In the genomic region with DNA sequence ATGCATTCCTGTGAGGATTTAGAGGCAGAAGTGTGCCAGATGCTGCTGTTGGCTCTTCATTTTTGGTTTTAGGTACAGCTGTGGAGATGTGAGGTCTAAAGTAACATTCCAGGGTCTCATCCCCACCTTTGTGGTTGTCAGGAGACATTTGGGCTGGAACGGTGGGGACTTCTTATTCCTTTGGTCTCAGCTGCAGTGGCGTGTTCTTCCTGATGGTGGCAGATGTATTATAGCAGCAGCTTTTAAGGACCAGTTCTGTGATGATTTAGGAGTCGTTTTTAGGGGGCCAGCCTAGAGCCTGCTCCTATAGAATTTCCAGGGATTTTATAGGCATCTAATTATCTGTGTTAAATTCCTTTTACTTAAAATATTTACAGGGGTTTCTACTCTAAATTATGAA, we compare ENCODE assay signal across 12 cellular contexts.
A peak's percentile ranks its signal among the peaks of the same experiment; 100 is the strongest.
DNase-seq lines count a peak whose midpoint lies in the region; ATAC-seq, FAIRE-seq and TF ChIP-seq lines count a peak whose summit lies in the region.
"Had no signal": no experiment of that assay in that cellular context is flagged by ENCODE, and none has a peak within 500 bp of the region (broad histone marks: within the 10 kb centered on the region; RNA-seq: fewer than 3 reads in every experiment).

No MANE protein-coding gene starts in this region.

- FAIRE-seq in H1 (lab: Jason Lieb, UNC) = peak; percentile 86
- FAIRE-seq: colon had no signal

- no peak for TF ChIP-seq POLR2A in H1 (IDR thresholded peaks at IDR 0.05; ENCODE audit: control extremely low read depth in 1 of 2, low read depth in 2 of 2, low read length in 2 of 2)

- no peak for DNase-seq in natural killer cell
- DNase-seq in natural killer cell treated with Interleukin-12 subunit alpha and Interleukin-12 subunit beta and Interleukin-15 and Interleukin-18, amount 100 ng/mL, for 72 hours (ENCODE audit: low spot score) = no peak
- DNase-seq in MV-4-11 (lab: John Stamatoyannopoulos, UW) = peak; percentile 8
- DNase-seq in H1 (ENCODE audit: low read depth in 1 of 2, low spot score in 2 of 2) = peak in 1 of 2 experiments; percentile 55
- no peak for DNase-seq in type B pancreatic cell (ENCODE audit: extremely low spot score, unreplicated experiment)
- no peak for DNase-seq in NCI-H1105 (lab: John Stamatoyannopoulos, UW)
- no peak for DNase-seq in activated CD4-positive, alpha-beta T cell treated with anti-CD3 and anti-CD28 coated beads, Interleukin-2, amount 50 U/mL, for 1 hour
- no peak for DNase-seq in cerebellar nuclear complex (lab: John Stamatoyannopoulos, UW)

- H3K79me2 ChIP-seq in H1 (ENCODE audit: control insufficient read depth in 1 of 2, insufficient read depth in 2 of 2, low read length in 2 of 2) = no peaks in the 10 kb centered on the region

- no peak overlapping the region for H3K27ac Mint-ChIP-seq in natural killer cell
- H3K27ac Mint-ChIP-seq in natural killer cell treated with Interleukin-12 subunit alpha and Interleukin-12 subunit beta and Interleukin-15 and Interleukin-18, amount 100 ng/mL, for 72 hours = peak overlapping the region in 1 of 2 donors; percentile 43
- H3K27ac Mint-ChIP-seq in type B pancreatic cell = no peak overlapping the region
- H3K27ac Mint-ChIP-seq: naive thymus-derived CD4-positive, alpha-beta T cell; stimulated activated naive CD8-positive, alpha-beta T cell treated with anti-CD3 and anti-CD28 coated beads, Interleukin-15, Interleukin-2, amounts not matched to agents 100 ng/mL and 50 ng/mL, for 24 hours; T-cell had no signal

- H2BK12ac ChIP-seq in H1 (ENCODE audit: low read depth, low read length) = no peak overlapping the region; the same call in 1 of the 2 replicates

- CTCF ChIA-PET in H1 (lab: Charles Lee; ENCODE audit: partially characterized antibody) = interaction anchor here (0.7 to 2.2 kb wide), 11 partner anchors 8 to 186 kb away, joined by 3 to 9 read pairs (median 3); no protein-coding TSS in a partner anchor

- H3K18ac ChIP-seq in H1 (ENCODE audit: extremely low read depth, low read length) = no peak overlapping the region

- H3K36me3 ChIP-seq in H1 (ENCODE audit: control insufficient read depth in 2 of 4, insufficient read depth in 4 of 4, low read length in 3 of 4) = no peaks in the 10 kb centered on the region

- no peaks in the 10 kb centered on the region; a peak in 1 of 7 replicates for H3K27me3 ChIP-seq in H1 (replicated peaks in 1 of 4; ENCODE audit: control insufficient read depth in 3 of 4, extremely low read depth in 1 of 4, insufficient read depth in 3 of 4, low read length in 3 of 4)

- H2BK15ac ChIP-seq in H1 (ENCODE audit: low read length) = no peak overlapping the region

- H4K20me1 ChIP-seq in H1 (replicated peaks in 1 of 2; ENCODE audit: control insufficient read depth in 1 of 2, insufficient read depth in 2 of 2, low read length in 2 of 2) = no peaks in the 10 kb centered on the region

- ATAC-seq in natural killer cell = peak in 1 of 3 donors; percentile 47
- no peak for ATAC-seq in natural killer cell treated with Interleukin-12 subunit alpha and Interleukin-12 subunit beta and Interleukin-15 and Interleukin-18, amount 100 ng/mL, for 72 hours
- ATAC-seq: naive thymus-derived CD4-positive, alpha-beta T cell had no signal

- no peak overlapping the region for H4K8ac ChIP-seq in H1 (ENCODE audit: extremely low read depth, insufficient read depth, low read length)

- H2BK120ac ChIP-seq in H1 (replicated peaks; ENCODE audit: low read depth, low read length) = no peak overlapping the region

- H2BK20ac ChIP-seq in H1 (ENCODE audit: low read length) = no peak overlapping the region

- H3K23me2 ChIP-seq in H1 (ENCODE audit: low read depth, low read length) = no peaks in the 10 kb centered on the region

- H4K5ac ChIP-seq in H1 (ENCODE audit: insufficient read length, low read depth, low read length) = no peak overlapping the region

- H3K4me3 ChIP-seq in H1 (ENCODE audit: extremely low read depth in 1 of 4, insufficient read depth in 2 of 4, low read depth in 3 of 4, low read length in 4 of 4) = no peak overlapping the region

- no peak overlapping the region for H3K14ac ChIP-seq in H1 (ENCODE audit: insufficient read length)

- no peak overlapping the region for H3K56ac ChIP-seq in H1 (replicated peaks; ENCODE audit: insufficient read length, low read depth, low read length)

- POLR2A ChIA-PET in H1 (lab: Charles Lee; ENCODE audit: partially characterized antibody) = no interaction called here

- H3K27me3 Mint-ChIP-seq in natural killer cell (ENCODE audit: low read depth in 2 of 2) (peaks cover 4 to 11% of the 10 kb centered on the region in 2 donors), type B pancreatic cell (no peaks in the 10 kb centered on the region)
- no peaks in the 10 kb centered on the region for H3K27me3 Mint-ChIP-seq in natural killer cell treated with Interleukin-12 subunit alpha and Interleukin-12 subunit beta and Interleukin-15 and Interleukin-18, amount 100 ng/mL, for 72 hours
- H3K27me3 Mint-ChIP-seq: naive thymus-derived CD4-positive, alpha-beta T cell; stimulated activated naive CD8-positive, alpha-beta T cell treated with anti-CD3 and anti-CD28 coated beads, Interleukin-15, Interleukin-2, amounts not matched to agents 100 ng/mL and 50 ng/mL, for 24 hours; T-cell had no signal

- H3K27ac ChIP-seq in H1 (ENCODE audit: low read depth, low read length) = no peak overlapping the region

- H3K9me3 ChIP-seq in H1 (ENCODE audit: insufficient read depth in 2 of 2, low read depth in 1 of 2, low read length in 1 of 2) = no peaks in the 10 kb centered on the region

- no peak overlapping the region for H3K4ac ChIP-seq in H1 (replicated peaks; ENCODE audit: insufficient read length, low read depth, low read length)

- H3K4me3 Mint-ChIP-seq in natural killer cell (no peak overlapping the region), type B pancreatic cell (no peak overlapping the region)
- no peak overlapping the region for H3K4me3 Mint-ChIP-seq in natural killer cell treated with Interleukin-12 subunit alpha and Interleukin-12 subunit beta and Interleukin-15 and Interleukin-18, amount 100 ng/mL, for 72 hours
- H3K4me3 Mint-ChIP-seq: naive thymus-derived CD4-positive, alpha-beta T cell; stimulated activated naive CD8-positive, alpha-beta T cell treated with anti-CD3 and anti-CD28 coated beads, Interleukin-15, Interleukin-2, amounts not matched to agents 100 ng/mL and 50 ng/mL, for 24 hours; T-cell had no signal

- WGBS in H1 (ENCODE audit: extremely low coverage in 1 of 2, insufficient coverage in 1 of 2, insufficient read length in 1 of 2, insufficient replicate concordance in 2 of 2, low coverage in 1 of 2, low lambda C conversion rate in 2 of 2, missing lambda C conversion rate in 1 of 2), 2 experiments = 56% methylated on average over 3 of the region's 3 CpGs; no CpG with 5 or more reads in 1 of the 2 experiments

- no peak overlapping the region for H4K91ac ChIP-seq in H1 (replicated peaks; ENCODE audit: insufficient read length, low read length)

- H3K9ac ChIP-seq in H1 (replicated peaks in 1 of 4; ENCODE audit: extremely low read depth in 1 of 4, low read depth in 3 of 4, low read length in 3 of 4) = no peak overlapping the region

- H2BK5ac ChIP-seq in H1 (ENCODE audit: low read depth, low read length) = no peak overlapping the region

- H3K9me3 Mint-ChIP-seq in natural killer cell (no peaks in the 10 kb centered on the region), type B pancreatic cell (no peaks in the 10 kb centered on the region)
- H3K9me3 Mint-ChIP-seq in natural killer cell treated with Interleukin-12 subunit alpha and Interleukin-12 subunit beta and Interleukin-15 and Interleukin-18, amount 100 ng/mL, for 72 hours = no peaks in the 10 kb centered on the region
- H3K9me3 Mint-ChIP-seq: stimulated activated naive CD8-positive, alpha-beta T cell treated with anti-CD3 and anti-CD28 coated beads, Interleukin-15, Interleukin-2, amounts not matched to agents 100 ng/mL and 50 ng/mL, for 24 hours; T-cell had no signal

- peaks cover 0 to 2% (median 0%) of the 10 kb centered on the region in 4 experiments; a peak in 1 of 7 replicates for H3K4me1 ChIP-seq in H1 (replicated peaks in 1 of 4; ENCODE audit: control insufficient read depth in 3 of 4, insufficient read depth in 4 of 4, low read length in 3 of 4)

- H2AK5ac ChIP-seq in H1 (ENCODE audit: low read depth, low read length) = no peak overlapping the region

- H3K4me1 Mint-ChIP-seq in natural killer cell (peaks cover 0 to 11% of the 10 kb centered on the region in 2 donors), type B pancreatic cell (ENCODE audit: unreplicated experiment) (no peaks in the 10 kb centered on the region)
- H3K4me1 Mint-ChIP-seq in natural killer cell treated with Interleukin-12 subunit alpha and Interleukin-12 subunit beta and Interleukin-15 and Interleukin-18, amount 100 ng/mL, for 72 hours (ENCODE audit: low read depth in 2 of 2) = peaks cover 37 to 44% of the 10 kb centered on the region in 2 donors

- no peak for TF ChIP-seq EP300 in H1 (IDR thresholded peaks at IDR 0.05; ENCODE audit: borderline replicate concordance in 1 of 2, low read depth in 2 of 2, low read length in 2 of 2)

- no peak overlapping the region for H2AFZ ChIP-seq in H1 (ENCODE audit: low read length)

- TF ChIP-seq CTCF in natural killer cell (IDR thresholded peaks at IDR 0.05) = peak; percentile 16
- TF ChIP-seq CTCF in H1 (IDR thresholded peaks at IDR 0.05; ENCODE audit: control extremely low read depth in 1 of 3, insufficient read depth in 1 of 3, low read depth in 1 of 3, low read length in 3 of 3) = peak; percentile 46 to 68 (median 59)
- TF ChIP-seq CTCF in type B pancreatic cell (conservative IDR thresholded peaks at IDR 0.05) = peak; percentile 56

- TF ChIP-seq RAD21 in H1 (IDR thresholded peaks at IDR 0.05 in 1 of 2, conservative IDR thresholded peaks at IDR 0.05 in 1 of 2; ENCODE audit: low read depth in 2 of 2, low read length in 2 of 2) = peak; percentile 66 to 77

- intact Hi-C loops in natural killer cell (cut with micrococcal nuclease) = no loop called here

- no peak overlapping the region for H3K23ac ChIP-seq in H1 (ENCODE audit: insufficient read length)

- H3K4me2 ChIP-seq in H1 (ENCODE audit: insufficient read depth in 1 of 2, low read depth in 2 of 2, low read length in 2 of 2) = no peak overlapping the region

- no peaks in the 10 kb centered on the region for H3K79me1 ChIP-seq in H1 (ENCODE audit: low read depth, low read length)

- H3K36me3 Mint-ChIP-seq in natural killer cell (no peaks in the 10 kb centered on the region), type B pancreatic cell (no peaks in the 10 kb centered on the region)
- peaks cover 43% of the 10 kb centered on the region for H3K36me3 Mint-ChIP-seq in natural killer cell treated with Interleukin-12 subunit alpha and Interleukin-12 subunit beta and Interleukin-15 and Interleukin-18, amount 100 ng/mL, for 72 hours
- H3K36me3 Mint-ChIP-seq: T-cell had no signal

TF ChIP-seq in H1, 55 proteins besides CTCF, POLR2A, EP300 and RAD21:
- TF ChIP-seq CBX8 (IDR thresholded peaks at IDR 0.05; ENCODE audit: borderline replicate concordance, low read depth, low read length) (no peak), TEAD4 (IDR thresholded peaks at IDR 0.05; ENCODE audit: low read depth, low read length) (0 out of 2 replicates have a peak, but pooled peaks have one; percentile 28)
